ENCODE assay signal across 34 cellular contexts in the genomic region with DNA sequence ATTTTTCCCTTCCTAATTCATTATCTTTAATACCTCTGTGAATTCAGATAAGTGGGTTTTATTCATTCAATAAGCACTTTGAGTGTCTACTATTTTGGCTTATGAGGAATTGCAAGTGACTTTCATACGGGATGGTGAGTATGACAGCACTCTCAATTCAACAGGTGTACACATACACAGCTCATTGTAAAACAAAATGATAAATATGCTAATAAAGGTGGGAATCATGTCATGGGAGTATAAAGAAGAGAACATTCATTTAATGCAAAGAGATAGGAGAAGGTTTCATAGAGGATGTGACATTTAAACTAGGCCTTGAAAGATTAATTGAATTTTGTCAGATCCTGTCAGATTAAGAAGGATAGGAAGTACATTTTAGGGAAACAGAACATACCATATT. TPM values are rescaled to one million over a fixed set of nuclear protein-coding genes. Genes with fewer than 3 reads are reported as not detected.
"Had no signal": no experiment of that assay in that cellular context is flagged by ENCODE, and none has a peak within 500 bp of the region (broad histone marks: within the 10 kb centered on the region; RNA-seq: fewer than 3 reads in every experiment).

No MANE protein-coding gene starts in this region.

- H3K9me3 ChIP-seq: colonic mucosa, gastrocnemius medialis, left lung, mucosa of descending colon had no signal

- H3K4me1 ChIP-seq: colonic mucosa, gastrocnemius medialis, heart right ventricle, left lung, lower lobe of right lung had no signal

- FAIRE-seq: endometrium, islet of Langerhans, keratinocyte had no signal

- H3K4me3 ChIP-seq: colonic mucosa, esophagus squamous epithelium, gastrocnemius medialis, heart right ventricle, left lung, lower lobe of right lung, mucosa of descending colon had no signal

- H3K36me3 ChIP-seq: colonic mucosa, esophagus squamous epithelium, gastrocnemius medialis, heart right ventricle, left lung, lower lobe of right lung had no signal

- H3K27me3 ChIP-seq: colonic mucosa, gastrocnemius medialis, left lung had no signal

- DNase-seq: colonic mucosa; cortex of kidney; effector CD8-positive, alpha-beta T cell; effector memory CD8-positive, alpha-beta T cell; endodermal cell; erythroblast; esophagus squamous epithelium; foreskin fibroblast; foreskin melanocyte; gastrocnemius medialis; glutamatergic neuron; head of caudate nucleus; heart right ventricle; hippocampal formation; left cardiac atrium; left lung; left ventricle myocardium superior; lower lobe of right lung; mesenchymal stem cell; mucosa of descending colon; naive B cell had no signal

- ATAC-seq: effector memory CD8-positive, alpha-beta T cell; esophagus mucosa; gastrocnemius medialis; heart right ventricle; left cardiac atrium; left lung; left ventricle myocardium superior; lower lobe of right lung; mucosa of descending colon had no signal

- H3K27ac ChIP-seq: colonic mucosa, epithelial cell of prostate, esophagus squamous epithelium, gastrocnemius medialis, heart right ventricle, left lung, lower lobe of right lung had no signal

RNA-seq across cellular contexts. Expression of gene NACA2, which starts 19.4 kb away (rescaled TPM):
- total RNA-seq: dermis microvascular lymphatic vessel endothelial cell, endodermal cell, esophagus mucosa, esophagus squamous epithelium, gastrocnemius medialis, glomerular endothelial cell, heart right ventricle, kidney epithelial cell, left cardiac atrium, left lung, left ventricle myocardium superior, lower leg skin, lower lobe of right lung, lung microvascular endothelial cell, mesenteric fat pad, mesothelial cell of epicardium, mucosa of descending colon, myocyte had no signal
